Comparison of ENCODE assay signal across 11 cellular contexts in the genomic region with DNA sequence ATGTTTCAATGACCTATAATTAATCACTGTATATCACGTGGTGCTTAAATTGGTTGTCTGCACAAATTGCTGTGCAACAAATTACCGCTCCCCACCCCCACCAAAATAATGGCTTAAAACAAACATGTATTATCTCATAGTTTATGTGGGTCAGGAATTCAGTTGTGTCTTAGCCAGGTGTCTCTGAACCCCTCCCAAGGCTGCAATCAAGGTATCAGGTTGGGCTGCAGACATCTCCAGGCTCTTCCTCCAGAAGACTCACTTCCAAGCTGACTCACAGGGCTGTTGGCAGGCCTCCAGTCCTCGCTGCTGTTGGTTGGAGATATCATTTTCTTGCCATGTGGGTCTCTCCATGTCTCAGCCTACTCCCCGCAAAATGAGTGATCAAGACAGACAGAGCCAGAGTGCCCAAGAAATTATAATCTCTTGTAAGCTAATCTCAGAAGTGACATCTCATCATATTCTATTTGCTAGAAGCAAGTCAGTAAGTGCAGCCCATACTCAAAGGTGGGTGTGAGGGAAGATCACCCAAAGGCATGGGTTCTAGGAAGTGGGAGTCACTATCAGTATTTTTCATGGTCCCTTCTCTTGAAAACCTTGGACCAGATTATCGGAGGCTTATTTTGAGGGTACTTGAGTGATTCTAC. TPM values are rescaled to one million over a fixed set of nuclear protein-coding genes. Genes with fewer than 3 reads are reported as not detected.
DNase-seq lines count a peak whose midpoint lies in the region; ATAC-seq and TF ChIP-seq lines count a peak whose summit lies in the region.
"Had no signal": no experiment of that assay in that cellular context is flagged by ENCODE, and none has a peak within 500 bp of the region (broad histone marks: within the 10 kb centered on the region; RNA-seq: fewer than 3 reads in every experiment).

No MANE protein-coding gene starts in this region.

- intact Hi-C loops in lower leg skin (cut with DNase I; ENCODE audit: low total_unique reads), result no loop called here

- WGBS in lower leg skin, 2 donors, result 58 to 65% methylated on average over 5 of the region's 5 CpGs

- no peak for TF ChIP-seq POLR2A in lower leg skin (IDR thresholded peaks at IDR 0.05)

- no peaks in the 10 kb centered on the region for H3K27me3 ChIP-seq in foreskin keratinocyte

- TF ChIP-seq CTCF in AG09319 (IDR thresholded peaks at IDR 0.05; ENCODE audit: low read depth, low read length), result no peak
- no peak for TF ChIP-seq CTCF in foreskin keratinocyte (conservative IDR thresholded peaks at IDR 0.05)
- TF ChIP-seq CTCF in lower leg skin (IDR thresholded peaks at IDR 0.05), result no peak

- H3K27ac ChIP-seq in foreskin keratinocyte, result no peak overlapping the region

- ATAC-seq in foreskin keratinocyte (peak; percentile 98), GM19455 (IDR thresholded peaks at IDR 0.05; ENCODE audit: unreplicated experiment) (no peak), GM19023 (IDR thresholded peaks at IDR 0.05; ENCODE audit: unreplicated experiment) (no peak), HG03097 (IDR thresholded peaks at IDR 0.05; ENCODE audit: low FRiP score, unreplicated experiment) (no peak)
- ATAC-seq: mucosa of descending colon had no signal

- H3K4me3 ChIP-seq in lower leg skin (ENCODE audit: low read depth, poor library complexity, severe bottlenecking), result no peak overlapping the region
- H3K4me3 ChIP-seq: mucosa of descending colon had no signal

- H3K4me1 ChIP-seq in foreskin keratinocyte, result peaks cover 12% of the 10 kb centered on the region

- peak; percentile 18 for DNase-seq in AG09319 (ENCODE audit: extremely low read depth, low read depth)
- DNase-seq in HS-27A (ENCODE audit: low read depth), result peak; percentile 29
- peak; percentile 7 to 12 for DNase-seq in SW 1271 (lab: John Stamatoyannopoulos, UW)
- peak; percentile 79 to 91 for DNase-seq in foreskin keratinocyte
- no peak for DNase-seq in lower leg skin (ENCODE audit: low spot score in 2 of 2)
- DNase-seq: activated T-cell treated with anti-CD3 and anti-CD28 coated beads, Interleukin-2, amount 50 U/mL, for 24 hours; DND-41; mucosa of descending colon had no signal

RNA-seq across cellular contexts. Expression of gene SPC25, which starts 38.4 kb away (rescaled TPM):
- total RNA-seq in foreskin keratinocyte, result 11.4 and 15.4 TPM in 2 replicates
- 16.6 and 26.1 TPM in 2 replicates for polyA plus RNA-seq in foreskin keratinocyte
- total RNA-seq in lower leg skin, result 1 to 10 TPM in 1 of 4 donors, under 1 TPM in 1, not detected in 2; 0.74 to 1.2 TPM

RNA-seq across cellular contexts. Expression of gene G6PC2, which starts 49.3 kb away (rescaled TPM):
- total RNA-seq in foreskin keratinocyte (not detected in 2 replicates), lower leg skin (not detected)
- not detected in 2 replicates for polyA plus RNA-seq in foreskin keratinocyte
- total RNA-seq: mucosa of descending colon had no signal

RNA-seq across cellular contexts. Expression of gene NOSTRIN, which starts 49.4 kb away (rescaled TPM):
- not detected in 2 replicates for total RNA-seq in foreskin keratinocyte
- not detected in 2 replicates for polyA plus RNA-seq in foreskin keratinocyte
- 10 to 100 TPM in 2 of 4 donors, 1 to 10 TPM in 2; 3.0 to 20.8 (median 11.0) TPM for total RNA-seq in lower leg skin

Comparison
In these comparisons a context has a peak if more than half of its experiments do, and no peak if none do; other contexts are left out.
1. DNase-seq: peak in AG09319 (single experiment), HS-27A (single experiment), SW 1271 (2 of 2) and foreskin keratinocyte (2 of 2); none in lower leg skin (0 of 2).